1 cellular context compared by ENCODE assay signal in genomic region chr1:152440635-152441471, GRCh38.
TF ChIP-seq lines count a peak whose summit lies in the region.

No MANE protein-coding gene starts in this region.

TF ChIP-seq in GM12878, 131 proteins besides CTCF, POLR2A, EP300 and RAD21 (continued from another document):
- TF ChIP-seq, protein P1, sequence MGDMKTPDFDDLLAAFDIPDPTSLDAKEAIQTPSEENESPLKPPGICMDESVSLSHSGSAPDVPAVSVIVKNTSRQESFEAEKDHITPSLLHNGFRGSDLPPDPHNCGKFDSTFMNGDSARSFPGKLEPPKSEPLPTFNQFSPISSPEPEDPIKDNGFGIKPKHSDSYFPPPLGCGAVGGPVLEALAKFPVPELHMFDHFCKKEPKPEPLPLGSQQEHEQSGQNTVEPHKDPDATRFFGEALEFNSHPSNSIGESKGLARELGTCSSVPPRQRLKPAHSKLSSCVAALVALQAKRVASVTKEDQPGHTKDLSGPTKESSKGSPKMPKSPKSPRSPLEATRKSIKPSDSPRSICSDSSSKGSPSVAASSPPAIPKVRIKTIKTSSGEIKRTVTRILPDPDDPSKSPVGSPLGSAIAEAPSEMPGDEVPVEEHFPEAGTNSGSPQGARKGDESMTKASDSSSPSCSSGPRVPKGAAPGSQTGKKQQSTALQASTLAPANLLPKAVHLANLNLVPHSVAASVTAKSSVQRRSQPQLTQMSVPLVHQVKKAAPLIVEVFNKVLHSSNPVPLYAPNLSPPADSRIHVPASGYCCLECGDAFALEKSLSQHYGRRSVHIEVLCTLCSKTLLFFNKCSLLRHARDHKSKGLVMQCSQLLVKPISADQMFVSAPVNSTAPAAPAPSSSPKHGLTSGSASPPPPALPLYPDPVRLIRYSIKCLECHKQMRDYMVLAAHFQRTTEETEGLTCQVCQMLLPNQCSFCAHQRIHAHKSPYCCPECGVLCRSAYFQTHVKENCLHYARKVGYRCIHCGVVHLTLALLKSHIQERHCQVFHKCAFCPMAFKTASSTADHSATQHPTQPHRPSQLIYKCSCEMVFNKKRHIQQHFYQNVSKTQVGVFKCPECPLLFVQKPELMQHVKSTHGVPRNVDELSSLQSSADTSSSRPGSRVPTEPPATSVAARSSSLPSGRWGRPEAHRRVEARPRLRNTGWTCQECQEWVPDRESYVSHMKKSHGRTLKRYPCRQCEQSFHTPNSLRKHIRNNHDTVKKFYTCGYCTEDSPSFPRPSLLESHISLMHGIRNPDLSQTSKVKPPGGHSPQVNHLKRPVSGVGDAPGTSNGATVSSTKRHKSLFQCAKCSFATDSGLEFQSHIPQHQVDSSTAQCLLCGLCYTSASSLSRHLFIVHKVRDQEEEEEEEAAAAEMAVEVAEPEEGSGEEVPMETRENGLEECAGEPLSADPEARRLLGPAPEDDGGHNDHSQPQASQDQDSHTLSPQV (IDR thresholded peaks at IDR 0.05): no peak
- TF ChIP-seq GABPA (IDR thresholded peaks at IDR 0.05; ENCODE audit: low read depth): no peak
- TF ChIP-seq, protein P2, sequence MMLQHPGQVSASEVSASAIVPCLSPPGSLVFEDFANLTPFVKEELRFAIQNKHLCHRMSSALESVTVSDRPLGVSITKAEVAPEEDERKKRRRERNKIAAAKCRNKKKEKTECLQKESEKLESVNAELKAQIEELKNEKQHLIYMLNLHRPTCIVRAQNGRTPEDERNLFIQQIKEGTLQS (IDR thresholded peaks at IDR 0.05; ENCODE audit: borderline replicate concordance, extremely low read depth, low read depth, low read length): no peak
- peak; percentile 45; the same call in 1 of the 2 replicates for TF ChIP-seq YY1 (IDR thresholded peaks at IDR 0.05; ENCODE audit: low read depth, low read length)
- TF ChIP-seq, protein P3, sequence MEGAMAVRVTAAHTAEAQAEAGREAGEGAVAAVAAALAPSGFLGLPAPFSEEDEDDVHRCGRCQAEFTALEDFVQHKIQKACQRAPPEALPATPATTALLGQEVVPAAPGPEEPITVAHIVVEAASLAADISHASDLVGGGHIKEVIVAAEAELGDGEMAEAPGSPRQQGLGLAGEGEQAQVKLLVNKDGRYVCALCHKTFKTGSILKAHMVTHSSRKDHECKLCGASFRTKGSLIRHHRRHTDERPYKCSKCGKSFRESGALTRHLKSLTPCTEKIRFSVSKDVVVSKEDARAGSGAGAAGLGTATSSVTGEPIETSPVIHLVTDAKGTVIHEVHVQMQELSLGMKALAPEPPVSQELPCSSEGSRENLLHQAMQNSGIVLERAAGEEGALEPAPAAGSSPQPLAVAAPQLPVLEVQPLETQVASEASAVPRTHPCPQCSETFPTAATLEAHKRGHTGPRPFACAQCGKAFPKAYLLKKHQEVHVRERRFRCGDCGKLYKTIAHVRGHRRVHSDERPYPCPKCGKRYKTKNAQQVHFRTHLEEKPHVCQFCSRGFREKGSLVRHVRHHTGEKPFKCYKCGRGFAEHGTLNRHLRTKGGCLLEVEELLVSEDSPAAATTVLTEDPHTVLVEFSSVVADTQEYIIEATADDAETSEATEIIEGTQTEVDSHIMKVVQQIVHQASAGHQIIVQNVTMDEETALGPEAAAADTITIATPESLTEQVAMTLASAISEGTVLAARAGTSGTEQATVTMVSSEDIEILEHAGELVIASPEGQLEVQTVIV (IDR thresholded peaks at IDR 0.05; ENCODE audit: borderline replicate concordance, partially characterized antibody): no peak
- TF ChIP-seq HDAC6 (IDR thresholded peaks at IDR 0.05; ENCODE audit: unreplicated experiment): no peak
- no peak for TF ChIP-seq ETV6 (conservative IDR thresholded peaks at IDR 0.05 in 1 of 2, IDR thresholded peaks at IDR 0.05 in 1 of 2; ENCODE audit: borderline replicate concordance in 1 of 2, low read depth in 1 of 2)
- peak; percentile 77 for TF ChIP-seq SMC3 (IDR thresholded peaks at IDR 0.05; ENCODE audit: borderline replicate concordance, low read length)
TF ChIP-seq in GM12878: peak in this region for 4.
